In genomic region chr10:75253281-75254220, GRCh38 we compare ENCODE assay signal across 18 cellular contexts.
"Had no signal": no experiment of that assay in that cellular context is flagged by ENCODE, and none has a peak within 500 bp of the region (broad histone marks: within the 10 kb centered on the region; RNA-seq: fewer than 3 reads in every experiment).

No MANE protein-coding gene starts in this region.

- DNase-seq: activated CD4-positive, alpha-beta T cell treated with anti-CD3 and anti-CD28 coated beads, Interleukin-2, amount 10 ng/mL, durations not matched to agents 24 days and 14 days; activated CD4-positive, CD25-positive, alpha-beta regulatory T cell; activated CD8-positive, alpha-beta memory T cell treated with anti-CD3 and anti-CD28 coated beads, Interleukin-2, amount 50 U/mL, for 4 hours; activated CD8-positive, alpha-beta T cell treated with anti-CD3 and anti-CD28 coated beads, Interleukin-2, amount 10 ng/mL, durations not matched to agents 7 days and 5 days; activated naive CD8-positive, alpha-beta T cell treated with anti-CD3 and anti-CD28 coated beads for 36 hours; activated T-cell treated with anti-CD3 and anti-CD28 coated beads, Interleukin-2, amount 50 U/mL, for 48 hours; anterior cingulate cortex; brain microvascular endothelial cell; cerebellar nuclear complex; dermis blood vessel endothelial cell; hippocampal formation; left ventricle myocardium inferior; natural killer cell; stimulated activated CD4-positive, alpha-beta T cell treated with anti-CD3 and anti-CD28 coated beads, Interleukin-2, amount 100 ng/mL, for 48 hours had no signal

- H3K27ac ChIP-seq: brain microvascular endothelial cell, esophagus muscularis mucosa, left ventricle myocardium inferior, neutrophil had no signal

- ATAC-seq: activated CD8-positive, alpha-beta T cell treated with anti-CD3 and anti-CD28 coated beads, Interleukin-2, amount 10 ng/mL, durations not matched to agents 7 days and 5 days; natural killer cell; stimulated activated memory B cell treated with anti-CD40 and anti-IgM and Interleukin-4, amounts not matched to agents 10 μg/mL and 1 μg/mL and 100 μg/mL, for 72 hours had no signal

- H3K4me3 ChIP-seq: esophagus muscularis mucosa, left ventricle myocardium inferior had no signal

- H3K27me3 ChIP-seq: brain microvascular endothelial cell, esophagus muscularis mucosa, neutrophil had no signal

- H3K4me1 ChIP-seq: esophagus muscularis mucosa, left ventricle myocardium inferior had no signal

- FAIRE-seq: TTC549 had no signal

- H3K36me3 ChIP-seq: brain microvascular endothelial cell, esophagus muscularis mucosa, left ventricle myocardium inferior, neutrophil had no signal
